ENCODE assay signal across 15 cellular contexts in genomic region chr3:182568756-182569155, GRCh38.
DNase-seq lines count a peak whose midpoint lies in the region; ATAC-seq and TF ChIP-seq lines count a peak whose summit lies in the region.
"Had no signal": no experiment of that assay in that cellular context is flagged by ENCODE, and none has a peak within 500 bp of the region (broad histone marks: within the 10 kb centered on the region; RNA-seq: fewer than 3 reads in every experiment).

No MANE protein-coding gene starts in this region.

- H3K9me3 ChIP-seq in HUES48 (ENCODE audit: control insufficient read depth, insufficient read depth, low read length) (no peaks in the 10 kb centered on the region), left lung (peaks cover 0 to 6% of the 10 kb centered on the region in 2 donors)
- H3K9me3 ChIP-seq: HAP-1 had no signal

- H3K9me3 Mint-ChIP-seq in brain (peaks cover 5 to 12% (median 10%) of the 10 kb centered on the region in 5 experiments), neural crest cell (peaks cover 4% of the 10 kb centered on the region)

- TF ChIP-seq CTCF in brain (conservative IDR thresholded peaks at IDR 0.05): no peak
- TF ChIP-seq CTCF in neural crest cell (conservative IDR thresholded peaks at IDR 0.05): no peak
- TF ChIP-seq CTCF in left lung (IDR thresholded peaks at IDR 0.05): no peak

- peak; percentile 85 for DNase-seq in COR-L47 (lab: John Stamatoyannopoulos, UW)
- DNase-seq in neural crest cell (ENCODE audit: low read depth, low spot score): no peak
- no peak for DNase-seq in left lung
- DNase-seq in NCI-H510A treated with DMSO at 0.1 percent for 48 hours (lab: John Stamatoyannopoulos, UW): no peak
- DNase-seq in inferior parietal cortex (ENCODE audit: extremely low spot score): no peak
- no peak for DNase-seq in LoVo (ENCODE audit: low spot score)
- DNase-seq: CD4-positive, alpha-beta T cell; Karpas-422; NCI-H187; NCI-H524 treated with DMSO at 0.1 percent for 48 hours had no signal

- H3K4me1 Mint-ChIP-seq in brain: peaks cover 71% of the 10 kb centered on the region
- H3K4me1 Mint-ChIP-seq in neural crest cell: peaks cover 63% of the 10 kb centered on the region
- H3K4me1 Mint-ChIP-seq: B cell had no signal

- H3K36me3 Mint-ChIP-seq in brain: peaks cover 10% of the 10 kb centered on the region
- H3K36me3 Mint-ChIP-seq in neural crest cell (ENCODE audit: low read depth): peaks cover 10% of the 10 kb centered on the region

- H3K4me1 ChIP-seq in HUES48 (ENCODE audit: control insufficient read depth, insufficient read depth, low read length): peaks cover 32% of the 10 kb centered on the region
- H3K4me1 ChIP-seq in left lung: no peaks in the 10 kb centered on the region
- H3K4me1 ChIP-seq: HAP-1 had no signal

- H3K27ac Mint-ChIP-seq in brain: peak overlapping the region; percentile 67 to 98 (median 95)
- H3K27ac Mint-ChIP-seq in neural crest cell (ENCODE audit: unreplicated experiment): peak overlapping the region; percentile 95
- H3K27ac Mint-ChIP-seq: B cell; CD4-positive, alpha-beta T cell had no signal

- no peak for ATAC-seq in left lung
- ATAC-seq: SK-N-SH treated with all-trans-retinoic acid at 6 μM for 48 hours had no signal

- H3K27me3 Mint-ChIP-seq in brain: no peaks in the 10 kb centered on the region
- H3K27me3 Mint-ChIP-seq in neural crest cell (ENCODE audit: low read depth): no peaks in the 10 kb centered on the region

- no peak overlapping the region for H3K9ac ChIP-seq in HUES48 (ENCODE audit: low read depth, low read length)

- H3K36me3 ChIP-seq in HUES48 (ENCODE audit: control insufficient read depth, insufficient read depth, low read length): no peaks in the 10 kb centered on the region
- no peaks in the 10 kb centered on the region for H3K36me3 ChIP-seq in left lung
- H3K36me3 ChIP-seq: HAP-1 had no signal

- intact Hi-C loops in left lung (cut with DNase I): no loop called here

- H3K4me3 ChIP-seq in HUES48 (ENCODE audit: low read depth, low read length) (no peak overlapping the region), left lung (no peak overlapping the region)
- H3K4me3 ChIP-seq: HAP-1 had no signal

- H3K27ac ChIP-seq in HUES48 (ENCODE audit: low read depth, low read length) (peak overlapping the region; percentile 1), left lung (no peak overlapping the region)

- no peaks in the 10 kb centered on the region for H3K27me3 ChIP-seq in HUES48 (ENCODE audit: control insufficient read depth, insufficient read depth, low read length)
- no peaks in the 10 kb centered on the region for H3K27me3 ChIP-seq in left lung

- H3K4me3 Mint-ChIP-seq in brain (peak overlapping the region; percentile 18 to 71 (median 52)), neural crest cell (peak overlapping the region; percentile 8)
- H3K4me3 Mint-ChIP-seq: B cell; CD4-positive, alpha-beta T cell had no signal
